ENCODE assay signal across 14 cellular contexts in genomic region chr11:33703771-33704170, GRCh38. TPM values are rescaled to one million over a fixed set of nuclear protein-coding genes. Genes with fewer than 3 reads are reported as not detected.
DNase-seq lines count a peak whose midpoint lies in the region; ATAC-seq, FAIRE-seq and TF ChIP-seq lines count a peak whose summit lies in the region.
"Had no signal": no experiment of that assay in that cellular context is flagged by ENCODE, and none has a peak within 500 bp of the region (broad histone marks: within the 10 kb centered on the region; RNA-seq: fewer than 3 reads in every experiment).

No MANE protein-coding gene starts in this region.

- H3K9me1 ChIP-seq in keratinocyte (ENCODE audit: control insufficient read depth, extremely low read depth, insufficient read depth, low read length) = no peaks in the 10 kb centered on the region

- H2AFZ ChIP-seq in mammary epithelial cell (ENCODE audit: low read depth, low read length) (no peak overlapping the region), keratinocyte (ENCODE audit: control insufficient read depth, low read length) (no peak overlapping the region)
- H2AFZ ChIP-seq: neural progenitor cell had no signal

- no peak overlapping the region for H3K18ac ChIP-seq in mesendoderm (ENCODE audit: low read length)

- H3K27me3 ChIP-seq in mammary epithelial cell (ENCODE audit: insufficient read depth, low read length) = no peaks in the 10 kb centered on the region
- no peaks in the 10 kb centered on the region for H3K27me3 ChIP-seq in keratinocyte (ENCODE audit: control insufficient read depth, extremely low read depth, insufficient read depth, low read length)
- H3K27me3 ChIP-seq in skeletal muscle tissue (ENCODE audit: control insufficient read depth in 3 of 3, insufficient read depth in 3 of 3, low read length in 3 of 3) = no peaks in the 10 kb centered on the region
- no peaks in the 10 kb centered on the region for H3K27me3 ChIP-seq in mesendoderm (ENCODE audit: insufficient read depth, low read length, poor library complexity)

- H3K27me3 Mint-ChIP-seq in HFFc6 (ENCODE audit: insufficient read depth) = peaks cover 5% of the 10 kb centered on the region
- H3K27me3 Mint-ChIP-seq: CD4-positive, alpha-beta T cell had no signal

- no TSS peak for BruUV-seq in mammary epithelial cell (replicated peaks; lab: Mats Ljungman, UMichigan)

- H3K36me3 Mint-ChIP-seq in HFFc6 (ENCODE audit: low read depth) = peaks cover 20% of the 10 kb centered on the region

- peak overlapping the region; percentile 98 for H3K27ac ChIP-seq in mammary epithelial cell (ENCODE audit: insufficient read depth, low read depth, low read length)
- H3K27ac ChIP-seq in keratinocyte (ENCODE audit: control insufficient read depth, insufficient read depth, low read length) = peak overlapping the region; percentile 97
- H3K27ac ChIP-seq in skeletal muscle tissue (ENCODE audit: low read depth, low read length) = peak overlapping the region; percentile 88
- H3K27ac ChIP-seq in mesendoderm (ENCODE audit: low read depth, low read length) = no peak overlapping the region
- H3K27ac ChIP-seq: neural progenitor cell had no signal

- ATAC-seq in GM18519 (IDR thresholded peaks at IDR 0.05; ENCODE audit: low FRiP score, unreplicated experiment) (no peak), GM21367 (IDR thresholded peaks at IDR 0.05; ENCODE audit: unreplicated experiment) (no peak), HG03159 (IDR thresholded peaks at IDR 0.05; ENCODE audit: unreplicated experiment) (no peak)

- H4K20me1 ChIP-seq in mammary epithelial cell (ENCODE audit: insufficient read depth, low read length) = no peaks in the 10 kb centered on the region
- no peaks in the 10 kb centered on the region for H4K20me1 ChIP-seq in keratinocyte (ENCODE audit: control insufficient read depth, extremely low read depth, insufficient read depth, low read length)

- H3K4me3 Mint-ChIP-seq in HFFc6 = no peak overlapping the region
- H3K4me3 Mint-ChIP-seq: CD4-positive, alpha-beta T cell; neural progenitor cell had no signal

- TF ChIP-seq CTCF in HFFc6 (IDR thresholded peaks at IDR 0.05) (no peak), mammary epithelial cell (conservative IDR thresholded peaks at IDR 0.05 in 1 of 2, IDR thresholded peaks at IDR 0.05 in 1 of 2; ENCODE audit: extremely low read depth in 1 of 2, insufficient read depth in 1 of 2, low read depth in 1 of 2, low read length in 2 of 2) (no peak), keratinocyte (optimal IDR thresholded peaks at IDR 0.05 in 1 of 3, IDR thresholded peaks at IDR 0.05 in 1 of 3, conservative IDR thresholded peaks at IDR 0.05 in 1 of 3; ENCODE audit: extremely low read depth in 1 of 3, insufficient read depth in 2 of 3, low read length in 3 of 3) (no peak)

- no peak overlapping the region for H4K5ac ChIP-seq in mesendoderm (ENCODE audit: low read length)

- dilution Hi-C loops in mammary epithelial cell (cut with HindIII; ENCODE audit: low sequenced_read_pairs) = loop anchor here (5.0 kb wide), 1 partner anchor 34 kb away; the partner anchor contains the start of gene CD59
- dilution Hi-C loops in keratinocyte (cut with MboI; ENCODE audit: extremely low pct_ligation_motif_present, low sequenced_read_pairs) = no loop called here

- H3K4me3 ChIP-seq in mammary epithelial cell (replicated peaks in 1 of 3; ENCODE audit: insufficient read depth in 1 of 3, low read depth in 2 of 3, low read length in 3 of 3) = no peak overlapping the region
- H3K4me3 ChIP-seq in keratinocyte (ENCODE audit: control insufficient read depth in 2 of 3, extremely low read depth in 1 of 3, insufficient read depth in 2 of 3, low read depth in 1 of 3, low read length in 3 of 3) = no peak overlapping the region
- no peak overlapping the region for H3K4me3 ChIP-seq in skeletal muscle tissue (ENCODE audit: low read length in 3 of 3)
- no peak overlapping the region for H3K4me3 ChIP-seq in mesendoderm (ENCODE audit: low read length)
- H3K4me3 ChIP-seq: neural progenitor cell had no signal

- no peak overlapping the region for H2BK120ac ChIP-seq in mesendoderm (ENCODE audit: low read depth, low read length)

- no peak overlapping the region for H2AK5ac ChIP-seq in mesendoderm (ENCODE audit: low read length)

- H2BK15ac ChIP-seq in mesendoderm (replicated peaks; ENCODE audit: low read depth) = no peak overlapping the region

- H3K27ac Mint-ChIP-seq in HFFc6 = peak overlapping the region; percentile 79
- H3K27ac Mint-ChIP-seq: CD4-positive, alpha-beta T cell; neural progenitor cell had no signal

- H3K79me2 ChIP-seq in mammary epithelial cell (ENCODE audit: insufficient read depth, low read length) (peaks cover 39% of the 10 kb centered on the region), keratinocyte (ENCODE audit: control insufficient read depth, insufficient read depth, low read length) (peaks cover 7% of the 10 kb centered on the region), mesendoderm (ENCODE audit: control insufficient read depth, insufficient read depth, low read length) (no peaks in the 10 kb centered on the region)

- in situ Hi-C loops in mammary epithelial cell (cut with MboI; ENCODE audit: low sequenced_read_pairs in 2 of 2) = no loop called here

- peak; percentile 83 for FAIRE-seq in keratinocyte (lab: Jason Lieb, UNC)
- FAIRE-seq: colon had no signal

- peaks cover 10% of the 10 kb centered on the region for H3K36me3 ChIP-seq in mammary epithelial cell (ENCODE audit: insufficient read depth, low read length)
- H3K36me3 ChIP-seq in keratinocyte (ENCODE audit: control insufficient read depth in 2 of 2, extremely low read depth in 1 of 2, insufficient read depth in 2 of 2, low read length in 2 of 2) = peaks cover 15 to 17% of the 10 kb centered on the region in 2 experiments
- H3K36me3 ChIP-seq in skeletal muscle tissue (ENCODE audit: control insufficient read depth in 3 of 3, insufficient read depth in 3 of 3, low read length in 3 of 3) = peaks cover 5 to 17% (median 8%) of the 10 kb centered on the region in 3 donors
- no peaks in the 10 kb centered on the region for H3K36me3 ChIP-seq in mesendoderm (ENCODE audit: control insufficient read depth, insufficient read depth, low read length)
- H3K36me3 ChIP-seq: neural progenitor cell had no signal

- H3K9ac ChIP-seq in mammary epithelial cell (ENCODE audit: insufficient read depth, low read length) (no peak overlapping the region), keratinocyte (ENCODE audit: control insufficient read depth, extremely low read depth, insufficient read depth, low read length) (no peak overlapping the region), skeletal muscle tissue (ENCODE audit: low read depth in 1 of 3, low read length in 3 of 3) (peak overlapping the region in 1 of 3 donors; percentile 36), mesendoderm (ENCODE audit: low read length) (no peak overlapping the region)
- H3K9ac ChIP-seq: neural progenitor cell had no signal

- H4K8ac ChIP-seq in mesendoderm (ENCODE audit: low read depth, low read length) = no peak overlapping the region

- H3K9me3 ChIP-seq in mammary epithelial cell (replicated peaks; ENCODE audit: insufficient read depth, low read length) (no peaks in the 10 kb centered on the region), keratinocyte (ENCODE audit: control insufficient read depth, low read depth, low read length) (no peaks in the 10 kb centered on the region), skeletal muscle tissue (ENCODE audit: control insufficient read depth in 3 of 3, low read length in 3 of 3) (no peaks in the 10 kb centered on the region)

- H3K4me2 ChIP-seq in mammary epithelial cell (ENCODE audit: insufficient read depth, low read depth, low read length) = peak overlapping the region; percentile 2
- H3K4me2 ChIP-seq in keratinocyte (ENCODE audit: control insufficient read depth, extremely low read depth, insufficient read depth, low read depth, low read length) = peak overlapping the region; percentile 22
- no peak overlapping the region for H3K4me2 ChIP-seq in mesendoderm (ENCODE audit: low read length)
- H3K4me2 ChIP-seq: neural progenitor cell had no signal

- 67% methylated on average over 3 of the region's 5 CpGs for WGBS in mammary epithelial cell (ENCODE audit: low coverage, missing lambda C conversion rate)
- no CpG with 5 or more reads among the region's 5 CpGs for WGBS in mesendoderm (ENCODE audit: extremely low coverage, insufficient coverage, low lambda C conversion rate)

- H2BK5ac ChIP-seq in mesendoderm (ENCODE audit: low read length) = no peak overlapping the region

- H3K4me1 ChIP-seq in mammary epithelial cell (ENCODE audit: insufficient read depth, low read length) = peaks cover 86% of the 10 kb centered on the region
- H3K4me1 ChIP-seq in keratinocyte (ENCODE audit: control insufficient read depth, extremely low read depth, insufficient read depth, low read length) = peaks cover 66% of the 10 kb centered on the region
- H3K4me1 ChIP-seq in skeletal muscle tissue (ENCODE audit: control insufficient read depth in 3 of 3, insufficient read depth in 3 of 3, low read length in 3 of 3) = peaks cover 70 to 80% (median 76%) of the 10 kb centered on the region in 3 donors
- H3K4me1 ChIP-seq in mesendoderm (ENCODE audit: control insufficient read depth, low read depth, low read length) = peaks cover 1% of the 10 kb centered on the region

- no peak overlapping the region for H3K23ac ChIP-seq in mesendoderm (ENCODE audit: low read length)

- H3K79me1 ChIP-seq in mesendoderm (ENCODE audit: low read length) = no peaks in the 10 kb centered on the region

- H3K4ac ChIP-seq in mesendoderm (ENCODE audit: low read depth, low read length) = no peak overlapping the region

- CTCF ChIA-PET in mammary epithelial cell (lab: Charles Lee; ENCODE audit: low non-redundant PET) = no interaction called here

- peaks cover 88% of the 10 kb centered on the region for H3K4me1 Mint-ChIP-seq in HFFc6 (ENCODE audit: low read depth)

- no peak overlapping the region for H3K56ac ChIP-seq in mesendoderm (ENCODE audit: low read length)

- no peak for DNase-seq in HFFc6
- peak; percentile 76 for DNase-seq in mammary epithelial cell
- no peak for DNase-seq in keratinocyte (ENCODE audit: low read depth, low spot score)
- no peak for DNase-seq in mesendoderm
- DNase-seq: activated CD4-positive, alpha-beta T cell treated with anti-CD3 and anti-CD28 coated beads for 1 hour; CD4-positive, alpha-beta T cell; HCEC 1CT; NCI-H510A had no signal

- intact Hi-C loops in mammary epithelial cell (cut with micrococcal nuclease) = loop anchor here (1.0 kb wide), 1 partner anchor 13 kb away; no protein-coding TSS in a partner anchor

- H3K9me3 Mint-ChIP-seq in HFFc6 = no peaks in the 10 kb centered on the region
- H3K9me3 Mint-ChIP-seq: CD4-positive, alpha-beta T cell; neural progenitor cell had no signal

RNA-seq across cellular contexts. Expression of gene C11orf91, which starts 3.1 kb away (rescaled TPM):
- under 1 TPM in 4 of 6 experiments, not detected in 2; 0.59 to 0.65 (median 0.60) TPM for total RNA-seq in HFFc6 (2021; fragmentation: NEBNext Ultra II Directional; extraction: Animal tissue kit (Norgen Biotek cat#: 25700))
- total RNA-seq in mammary epithelial cell (1 to 10 TPM in 1 of 2 donors, not detected in 1; 7.6 TPM), skeletal muscle tissue (not detected)
- polyA plus RNA-seq in mammary epithelial cell (0.08 TPM), keratinocyte (0.10 to 0.16 TPM (median 0.10 TPM) in 3 replicates)
- polyA minus RNA-seq in mammary epithelial cell (not detected), keratinocyte (not detected in 3 replicates)
- polyA plus RNA-seq in keratinocyte (2011; ENCODE audit: low read depth) = not detected
- not detected in 2 replicates for polyA plus RNA-seq in keratinocyte (2011; cell fraction: cytosol; rRNA removed)
- polyA plus RNA-seq in keratinocyte (2011; cell fraction: nucleus; rRNA removed) = 0.36 TPM in 1 of 2 replicates, not detected in the other
- 0.18 TPM in 1 of 2 replicates, not detected in the other for polyA plus RNA-seq in keratinocyte (2012; ENCODE audit: low replicate concordance)
- not detected for polyA minus RNA-seq in keratinocyte (2011; cell fraction: cytosol; rRNA and poly(A)+ RNA removed)
- 1.2 TPM in 1 of 2 replicates, not detected in the other for polyA minus RNA-seq in keratinocyte (2011; cell fraction: nucleus; rRNA and poly(A)+ RNA removed)
- polyA plus RNA-seq in mesendoderm (2013, experiment 1 of 2) = not detected
- 0.08 TPM for polyA plus RNA-seq in mesendoderm (2013, experiment 2 of 2)

RNA-seq across cellular contexts. Expression of gene CD59, which starts 32.5 kb away (rescaled TPM):
- total RNA-seq in HFFc6 (2021; fragmentation: NEBNext Ultra II Directional; extraction: Animal tissue kit (Norgen Biotek cat#: 25700)) = 1,000 to 10,000 TPM; 1,095 to 1,408 (median 1,232) TPM
- total RNA-seq in mammary epithelial cell (1,000 to 10,000 TPM; 1,038 to 1,326 TPM), skeletal muscle tissue (64.7 TPM)
- polyA plus RNA-seq in mammary epithelial cell (1,397 TPM), keratinocyte (1,349 to 1,804 TPM (median 1,403 TPM) in 3 replicates)
- polyA minus RNA-seq in mammary epithelial cell (796 TPM), keratinocyte (691 to 1,393 TPM (median 1,095 TPM) in 3 replicates)
- 138 TPM for polyA plus RNA-seq in keratinocyte (2011; ENCODE audit: low read depth)
- 1,041 and 1,596 TPM in 2 replicates for polyA plus RNA-seq in keratinocyte (2011; cell fraction: cytosol; rRNA removed)
- 1,467 and 1,504 TPM in 2 replicates for polyA plus RNA-seq in keratinocyte (2011; cell fraction: nucleus; rRNA removed)
- polyA plus RNA-seq in keratinocyte (2012; ENCODE audit: low replicate concordance) = 746 and 1,053 TPM in 2 replicates
- polyA minus RNA-seq in keratinocyte (2011; cell fraction: cytosol; rRNA and poly(A)+ RNA removed) = 314 TPM
- polyA minus RNA-seq in keratinocyte (2011; cell fraction: nucleus; rRNA and poly(A)+ RNA removed) = 626 and 1,149 TPM in 2 replicates
- 39.5 TPM for polyA plus RNA-seq in mesendoderm (2013, experiment 1 of 2)
- 40.7 TPM for polyA plus RNA-seq in mesendoderm (2013, experiment 2 of 2)

Comparison
In these comparisons a context has a peak if more than half of its experiments do, and no peak if none do; other contexts are left out.
1. RNA of gene CD59, which starts 32.5 kb away (total RNA-seq): 1,038 to 1,326 TPM in mammary epithelial cell and 1,095 to 1,408 TPM in HFFc6; 64.7 TPM in skeletal muscle tissue (single experiment); every median in the first group is over 10 times any median in the second.